8 cellular contexts compared by ENCODE assay signal in the genomic region with DNA sequence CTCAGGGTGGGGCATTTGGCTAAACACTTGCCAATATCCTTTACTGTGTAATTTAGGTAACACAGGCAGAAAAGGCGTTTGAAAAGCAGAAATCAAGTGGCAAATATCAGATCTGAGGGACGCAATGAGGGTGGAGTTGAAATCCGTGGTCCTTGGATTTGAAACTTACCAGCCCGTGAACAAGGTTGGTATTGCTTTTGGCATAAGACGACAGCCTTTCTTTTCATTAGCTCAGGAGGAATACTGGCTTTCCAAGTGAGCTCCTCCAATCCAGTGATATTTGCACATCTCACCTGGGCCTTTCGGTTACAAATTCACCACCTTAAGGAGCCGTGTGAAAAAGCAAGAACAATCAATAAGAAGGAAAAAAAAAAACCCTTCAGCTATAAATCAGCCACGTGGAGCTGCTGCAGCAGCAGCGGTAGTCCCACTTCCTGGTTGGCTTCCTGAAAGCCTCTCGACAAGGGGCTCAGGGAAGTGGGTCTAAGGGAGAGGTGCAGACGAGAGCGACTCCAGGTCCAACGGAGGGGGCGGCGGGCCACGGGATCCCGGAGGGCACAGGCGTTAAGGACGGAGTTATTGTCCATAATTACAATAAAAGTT.
A peak's percentile ranks its signal among the peaks of the same experiment; 100 is the strongest.
DNase-seq lines count a peak whose midpoint lies in the region; ATAC-seq and TF ChIP-seq lines count a peak whose summit lies in the region.

No MANE protein-coding gene starts in this region.

- H3K27ac Mint-ChIP-seq in central memory CD8-positive, alpha-beta T cell (ENCODE audit: low read depth): peak overlapping the region; percentile 96

- H3K9me3 Mint-ChIP-seq in central memory CD8-positive, alpha-beta T cell: no peaks in the 10 kb centered on the region

- H3K36me3 ChIP-seq in DOHH2 (ENCODE audit: control insufficient read depth, low read length): peaks cover 39% of the 10 kb centered on the region
- no peaks in the 10 kb centered on the region for H3K36me3 ChIP-seq in KOPT-K1 (ENCODE audit: insufficient read depth, low read length)

- peaks cover 45% of the 10 kb centered on the region for H3K4me1 Mint-ChIP-seq in central memory CD8-positive, alpha-beta T cell

- peak overlapping the region; percentile 97 for H3K4me3 Mint-ChIP-seq in central memory CD8-positive, alpha-beta T cell

- peaks cover 17% of the 10 kb centered on the region for H4K20me1 ChIP-seq in DOHH2 (ENCODE audit: control insufficient read depth, insufficient read depth, low read depth, low read length)

- H3K9me3 ChIP-seq in DOHH2 (ENCODE audit: control insufficient read depth, insufficient read depth, low read length) (no peaks in the 10 kb centered on the region), KOPT-K1 (ENCODE audit: insufficient read depth, low read length, poor library complexity, severe bottlenecking) (no peaks in the 10 kb centered on the region)

- ATAC-seq in GM21381 (IDR thresholded peaks at IDR 0.05; ENCODE audit: unreplicated experiment): peak; percentile 11
- ATAC-seq in central memory CD8-positive, alpha-beta T cell (replicated peaks; ENCODE audit: extremely low read depth, poor library complexity, severe bottlenecking): no peak
- no peak for ATAC-seq in HG02588 (IDR thresholded peaks at IDR 0.05; ENCODE audit: unreplicated experiment)

- H3K27me3 Mint-ChIP-seq in central memory CD8-positive, alpha-beta T cell: no peaks in the 10 kb centered on the region

- TF ChIP-seq CTCF in DOHH2 (IDR thresholded peaks at IDR 0.05; ENCODE audit: low read depth, low read length, poor library complexity, severe bottlenecking): no peak

- no peaks in the 10 kb centered on the region for H3K27me3 ChIP-seq in DOHH2 (ENCODE audit: control insufficient read depth, low read length)

- H3F3A ChIP-seq in DOHH2 (ENCODE audit: control insufficient read depth, insufficient read depth): peaks cover 9% of the 10 kb centered on the region; the same call in 1 of the 2 replicates

- no peaks in the 10 kb centered on the region for H3K9me2 ChIP-seq in DOHH2 (replicated peaks; ENCODE audit: control insufficient read depth, low read length)

- peaks cover 6% of the 10 kb centered on the region for H3K36me3 Mint-ChIP-seq in central memory CD8-positive, alpha-beta T cell (ENCODE audit: insufficient read depth)

- peaks cover 42% of the 10 kb centered on the region for H3K79me2 ChIP-seq in DOHH2 (ENCODE audit: control insufficient read depth, low read length)

- peak overlapping the region; percentile 98 for H3K4me2 ChIP-seq in DOHH2 (ENCODE audit: low read length)

- peak overlapping the region; percentile 89 for H3K27ac ChIP-seq in DOHH2 (ENCODE audit: low read depth, low read length)
- H3K27ac ChIP-seq in KOPT-K1 (ENCODE audit: low read depth, low read length, poor library complexity, severe bottlenecking): peak overlapping the region; percentile 84

- H3K4me1 ChIP-seq in DOHH2 (ENCODE audit: control insufficient read depth, low read length): peaks cover 44% of the 10 kb centered on the region

- DNase-seq in SW480 (ENCODE audit: low spot score) (peak; percentile 50), kidney tubule cell (ENCODE audit: low spot score) (peak; percentile 90)
- no peak for DNase-seq in central memory CD8-positive, alpha-beta T cell (ENCODE audit: low spot score in 2 of 2)
- peak; percentile 33 for DNase-seq in stimulated activated CD4-positive, alpha-beta T cell treated with anti-CD3 and anti-CD28 coated beads, Interleukin-4, amount 100 ng/mL, for 24 hours

- peak overlapping the region; percentile 99 for H3K4me3 ChIP-seq in DOHH2 (ENCODE audit: low read length)

Comparison
In these comparisons a context has a peak if more than half of its experiments do, and no peak if none do; other contexts are left out.
1. DNase-seq: peak in SW480 (single experiment), kidney tubule cell (single experiment) and stimulated activated CD4-positive, alpha-beta T cell treated with anti-CD3 and anti-CD28 coated beads, Interleukin-4, amount 100 ng/mL, for 24 hours (single experiment); none in central memory CD8-positive, alpha-beta T cell (0 of 2).